In the genomic region with DNA sequence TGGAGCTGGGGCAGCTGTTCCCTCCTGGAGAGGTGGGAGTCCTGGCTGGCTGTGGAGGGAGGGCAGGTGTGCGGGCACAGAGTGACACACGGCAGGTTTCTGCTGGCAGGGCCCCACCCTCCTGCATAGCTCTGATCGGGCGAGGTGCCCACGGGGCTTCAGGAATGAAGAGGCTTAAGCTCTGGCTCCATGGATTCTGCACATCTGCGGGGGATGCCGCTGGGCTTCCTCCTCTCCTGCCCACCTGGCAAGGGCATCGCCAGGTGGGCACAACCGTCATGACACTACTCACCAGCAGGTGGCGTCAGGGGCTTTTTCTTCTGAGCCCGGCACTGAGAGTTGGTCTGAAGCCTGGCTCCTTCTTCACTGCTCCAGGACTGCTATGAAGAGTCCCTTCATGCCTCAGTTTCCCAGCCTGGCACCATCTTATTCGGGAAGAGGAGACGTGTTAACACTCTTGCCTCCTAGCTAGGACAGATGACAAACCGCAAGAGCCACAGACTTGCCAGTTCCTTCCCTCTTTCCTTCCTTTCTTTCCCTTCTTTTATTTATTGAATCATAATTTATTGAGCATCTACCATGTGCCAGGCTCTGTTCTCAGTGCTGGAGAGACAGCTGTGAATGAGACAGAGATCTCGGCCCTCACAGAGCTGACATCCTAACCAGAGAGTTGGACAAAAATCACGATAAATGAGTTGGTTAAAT, we compare ENCODE assay signal across 8 cellular contexts. TPM values are rescaled to one million over a fixed set of nuclear protein-coding genes. Genes with fewer than 3 reads are reported as not detected.
DNase-seq lines count a peak whose midpoint lies in the region; ATAC-seq, FAIRE-seq and TF ChIP-seq lines count a peak whose summit lies in the region.

No MANE protein-coding gene starts in this region.

- DNase-seq in HFFc6, result no peak
- DNase-seq in Peyer's patch, result peak; percentile 64 to 89 (median 72)
- peak; percentile 72 to 78 for DNase-seq in activated T-cell treated with anti-CD3 and anti-CD28 coated beads, Interleukin-2, amount 50 U/mL, for 72 hours
- DNase-seq in fibroblast of pulmonary artery (ENCODE audit: low read depth), result peak; percentile 39
- DNase-seq in pancreas, result peak in 5 of 6 donors; percentile 52 to 86 (median 72)
- peak in 1 of 2 donors; percentile 66 for DNase-seq in upper lobe of left lung

- intact Hi-C loops in pancreas (cut with DNase I), result no loop called here

- H3K27ac Mint-ChIP-seq in HFFc6, result no peak overlapping the region
- no peak overlapping the region for H3K27ac Mint-ChIP-seq in activated T-cell treated with anti-CD3 and anti-CD28 coated beads, Interleukin-2, amount 50 U/mL, for 72 hours

- H3K4me3 ChIP-seq in BLaER1 (no peak overlapping the region), Peyer's patch (no peak overlapping the region), fibroblast of pulmonary artery (replicated peaks; ENCODE audit: low read depth, low read length) (no peak overlapping the region), pancreas (no peak overlapping the region), upper lobe of left lung (no peak overlapping the region)

- TF ChIP-seq POLR2A in Peyer's patch (IDR thresholded peaks at IDR 0.05) (no peak), upper lobe of left lung (IDR thresholded peaks at IDR 0.05) (no peak)

- 22% methylated on average over 15 to 16 of the region's 16 CpGs for WGBS in pancreas, 2 donors
- WGBS in upper lobe of left lung, 2 donors, result 16 to 22% methylated on average over 6 to 16 of the region's 16 CpGs

- no peak for FAIRE-seq in pancreas (lab: Jason Lieb, UNC)

- H3K9me3 Mint-ChIP-seq in HFFc6, result no peaks in the 10 kb centered on the region
- H3K9me3 Mint-ChIP-seq in activated T-cell treated with anti-CD3 and anti-CD28 coated beads, Interleukin-2, amount 50 U/mL, for 72 hours, result no peaks in the 10 kb centered on the region

- H3K4me1 ChIP-seq in BLaER1 (peaks cover 11% of the 10 kb centered on the region), Peyer's patch (no peaks in the 10 kb centered on the region), pancreas (peaks cover 0 to 4% (median 0%) of the 10 kb centered on the region in 3 donors), upper lobe of left lung (no peaks in the 10 kb centered on the region)

- H3K9me3 ChIP-seq in BLaER1 (no peaks in the 10 kb centered on the region), Peyer's patch (no peaks in the 10 kb centered on the region), pancreas (no peaks in the 10 kb centered on the region), upper lobe of left lung (no peaks in the 10 kb centered on the region)

- peaks cover 6% of the 10 kb centered on the region; the same call in 1 of the 2 replicates for H3K4me1 Mint-ChIP-seq in HFFc6 (ENCODE audit: low read depth)
- peaks cover 5% of the 10 kb centered on the region for H3K4me1 Mint-ChIP-seq in activated T-cell treated with anti-CD3 and anti-CD28 coated beads, Interleukin-2, amount 50 U/mL, for 72 hours (ENCODE audit: low read depth)

- H3K27ac ChIP-seq in BLaER1 (no peak overlapping the region), Peyer's patch (no peak overlapping the region), pancreas (no peak overlapping the region), upper lobe of left lung (no peak overlapping the region)

- no peaks in the 10 kb centered on the region for H3K36me3 ChIP-seq in BLaER1
- no peaks in the 10 kb centered on the region for H3K36me3 ChIP-seq in Peyer's patch
- H3K36me3 ChIP-seq in pancreas, result no peaks in the 10 kb centered on the region
- H3K36me3 ChIP-seq in upper lobe of left lung, result no peaks in the 10 kb centered on the region

- H3K27me3 ChIP-seq in BLaER1 (no peaks in the 10 kb centered on the region), Peyer's patch (no peaks in the 10 kb centered on the region), pancreas (no peaks in the 10 kb centered on the region), upper lobe of left lung (no peaks in the 10 kb centered on the region)

- H3K9ac ChIP-seq in BLaER1, result no peak overlapping the region

- peak; percentile 72 to 78 for ATAC-seq in activated T-cell treated with anti-CD3 and anti-CD28 coated beads, Interleukin-2, amount 50 U/mL, for 72 hours (replicated peaks in 1 of 2)
- peak; percentile 70 to 92 (median 86) for ATAC-seq in pancreas
- peak; percentile 64 to 70 for ATAC-seq in upper lobe of left lung (ENCODE audit: low FRiP score in 2 of 2)
- ATAC-seq in HG02571 (IDR thresholded peaks at IDR 0.05; ENCODE audit: unreplicated experiment), result no peak

- H3K27me3 Mint-ChIP-seq in HFFc6 (ENCODE audit: insufficient read depth), result peaks cover 21% of the 10 kb centered on the region
- no peaks in the 10 kb centered on the region for H3K27me3 Mint-ChIP-seq in activated T-cell treated with anti-CD3 and anti-CD28 coated beads, Interleukin-2, amount 50 U/mL, for 72 hours (ENCODE audit: low read depth)

- H3K4me3 Mint-ChIP-seq in HFFc6, result no peak overlapping the region
- no peak overlapping the region for H3K4me3 Mint-ChIP-seq in activated T-cell treated with anti-CD3 and anti-CD28 coated beads, Interleukin-2, amount 50 U/mL, for 72 hours

- no peaks in the 10 kb centered on the region for H3K36me3 Mint-ChIP-seq in HFFc6 (ENCODE audit: low read depth)
- no peaks in the 10 kb centered on the region for H3K36me3 Mint-ChIP-seq in activated T-cell treated with anti-CD3 and anti-CD28 coated beads, Interleukin-2, amount 50 U/mL, for 72 hours (ENCODE audit: insufficient read depth in 2 of 2)

- TF ChIP-seq EP300 in upper lobe of left lung (IDR thresholded peaks at IDR 0.05), result no peak

- no peaks in the 10 kb centered on the region for H4K20me1 ChIP-seq in BLaER1

- TF ChIP-seq CTCF in HFFc6 (IDR thresholded peaks at IDR 0.05) (peak; percentile 93), Peyer's patch (IDR thresholded peaks at IDR 0.05) (peak; percentile 51 to 83 (median 75)), fibroblast of pulmonary artery (IDR thresholded peaks at IDR 0.05; ENCODE audit: low read length, missing control alignments) (peak; percentile 75), pancreas (IDR thresholded peaks at IDR 0.05) (peak; percentile 66 to 78 (median 69)), upper lobe of left lung (IDR thresholded peaks at IDR 0.05) (peak; percentile 68 to 88 (median 79))

- H3K4me2 ChIP-seq in BLaER1, result peak overlapping the region; percentile 25

RNA-seq across cellular contexts. Expression of a gene that starts 15.2 kb away (rescaled TPM):
- total RNA-seq in HFFc6 (2021; fragmentation: NEBNext Ultra II Directional; extraction: Animal tissue kit (Norgen Biotek cat#: 25700)), result 10 to 100 TPM; 35.4 to 40.4 (median 35.8) TPM
- 10 to 100 TPM; 24.8 to 73.0 (median 45.7) TPM for total RNA-seq in Peyer's patch
- 10 to 100 TPM; 12.9 to 17.0 TPM for total RNA-seq in activated T-cell treated with anti-CD3 and anti-CD28 coated beads, Interleukin-2, amount 50 U/mL, for 72 hours
- 10 to 100 TPM; 19.4 to 37.2 (median 28.5) TPM for total RNA-seq in pancreas
- 10 to 100 TPM; 29.9 to 38.4 TPM for polyA plus RNA-seq in pancreas
- 10 to 100 TPM; 23.4 to 88.2 (median 54.4) TPM for total RNA-seq in upper lobe of left lung

RNA-seq across cellular contexts. Expression of a gene that starts 26.2 kb away (rescaled TPM):
- total RNA-seq in HFFc6 (2021; fragmentation: NEBNext Ultra II Directional; extraction: Animal tissue kit (Norgen Biotek cat#: 25700)), result not detected
- total RNA-seq in Peyer's patch (not detected), pancreas (under 1 TPM in 1 of 6 donors, not detected in 5; 0.09 TPM), upper lobe of left lung (not detected)
- total RNA-seq in activated T-cell treated with anti-CD3 and anti-CD28 coated beads, Interleukin-2, amount 50 U/mL, for 72 hours, result not detected
- polyA plus RNA-seq in pancreas, result under 1 TPM; 0.11 to 0.42 TPM
